2 cellular contexts compared by ENCODE assay signal in genomic region chr7:1372671-1373379, GRCh38.
TF ChIP-seq lines count a peak whose summit lies in the region.

No MANE protein-coding gene starts in this region.

TF ChIP-seq in K562, 482 proteins besides CTCF, POLR2A, EP300 and RAD21:
- TF ChIP-seq PHF20 (IDR thresholded peaks at IDR 0.05; ENCODE audit: partially characterized antibody) (no peak), ESRRA (IDR thresholded peaks at IDR 0.05; ENCODE audit: borderline replicate concordance, low read depth) (peak; percentile 69; the same call in 1 of the 2 replicates)

TF ChIP-seq in HepG2, 621 proteins besides CTCF, POLR2A, EP300 and RAD21:
- TF ChIP-seq, protein P1, sequence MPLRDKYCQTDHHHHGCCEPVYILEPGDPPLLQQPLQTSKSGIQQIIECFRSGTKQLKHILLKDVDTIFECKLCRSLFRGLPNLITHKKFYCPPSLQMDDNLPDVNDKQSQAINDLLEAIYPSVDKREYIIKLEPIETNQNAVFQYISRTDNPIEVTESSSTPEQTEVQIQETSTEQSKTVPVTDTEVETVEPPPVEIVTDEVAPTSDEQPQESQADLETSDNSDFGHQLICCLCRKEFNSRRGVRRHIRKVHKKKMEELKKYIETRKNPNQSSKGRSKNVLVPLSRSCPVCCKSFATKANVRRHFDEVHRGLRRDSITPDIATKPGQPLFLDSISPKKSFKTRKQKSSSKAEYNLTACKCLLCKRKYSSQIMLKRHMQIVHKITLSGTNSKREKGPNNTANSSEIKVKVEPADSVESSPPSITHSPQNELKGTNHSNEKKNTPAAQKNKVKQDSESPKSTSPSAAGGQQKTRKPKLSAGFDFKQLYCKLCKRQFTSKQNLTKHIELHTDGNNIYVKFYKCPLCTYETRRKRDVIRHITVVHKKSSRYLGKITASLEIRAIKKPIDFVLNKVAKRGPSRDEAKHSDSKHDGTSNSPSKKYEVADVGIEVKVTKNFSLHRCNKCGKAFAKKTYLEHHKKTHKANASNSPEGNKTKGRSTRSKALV (CRISPR knock-in tag; IDR thresholded peaks at IDR 0.05), result no peak
- TF ChIP-seq, protein P2, sequence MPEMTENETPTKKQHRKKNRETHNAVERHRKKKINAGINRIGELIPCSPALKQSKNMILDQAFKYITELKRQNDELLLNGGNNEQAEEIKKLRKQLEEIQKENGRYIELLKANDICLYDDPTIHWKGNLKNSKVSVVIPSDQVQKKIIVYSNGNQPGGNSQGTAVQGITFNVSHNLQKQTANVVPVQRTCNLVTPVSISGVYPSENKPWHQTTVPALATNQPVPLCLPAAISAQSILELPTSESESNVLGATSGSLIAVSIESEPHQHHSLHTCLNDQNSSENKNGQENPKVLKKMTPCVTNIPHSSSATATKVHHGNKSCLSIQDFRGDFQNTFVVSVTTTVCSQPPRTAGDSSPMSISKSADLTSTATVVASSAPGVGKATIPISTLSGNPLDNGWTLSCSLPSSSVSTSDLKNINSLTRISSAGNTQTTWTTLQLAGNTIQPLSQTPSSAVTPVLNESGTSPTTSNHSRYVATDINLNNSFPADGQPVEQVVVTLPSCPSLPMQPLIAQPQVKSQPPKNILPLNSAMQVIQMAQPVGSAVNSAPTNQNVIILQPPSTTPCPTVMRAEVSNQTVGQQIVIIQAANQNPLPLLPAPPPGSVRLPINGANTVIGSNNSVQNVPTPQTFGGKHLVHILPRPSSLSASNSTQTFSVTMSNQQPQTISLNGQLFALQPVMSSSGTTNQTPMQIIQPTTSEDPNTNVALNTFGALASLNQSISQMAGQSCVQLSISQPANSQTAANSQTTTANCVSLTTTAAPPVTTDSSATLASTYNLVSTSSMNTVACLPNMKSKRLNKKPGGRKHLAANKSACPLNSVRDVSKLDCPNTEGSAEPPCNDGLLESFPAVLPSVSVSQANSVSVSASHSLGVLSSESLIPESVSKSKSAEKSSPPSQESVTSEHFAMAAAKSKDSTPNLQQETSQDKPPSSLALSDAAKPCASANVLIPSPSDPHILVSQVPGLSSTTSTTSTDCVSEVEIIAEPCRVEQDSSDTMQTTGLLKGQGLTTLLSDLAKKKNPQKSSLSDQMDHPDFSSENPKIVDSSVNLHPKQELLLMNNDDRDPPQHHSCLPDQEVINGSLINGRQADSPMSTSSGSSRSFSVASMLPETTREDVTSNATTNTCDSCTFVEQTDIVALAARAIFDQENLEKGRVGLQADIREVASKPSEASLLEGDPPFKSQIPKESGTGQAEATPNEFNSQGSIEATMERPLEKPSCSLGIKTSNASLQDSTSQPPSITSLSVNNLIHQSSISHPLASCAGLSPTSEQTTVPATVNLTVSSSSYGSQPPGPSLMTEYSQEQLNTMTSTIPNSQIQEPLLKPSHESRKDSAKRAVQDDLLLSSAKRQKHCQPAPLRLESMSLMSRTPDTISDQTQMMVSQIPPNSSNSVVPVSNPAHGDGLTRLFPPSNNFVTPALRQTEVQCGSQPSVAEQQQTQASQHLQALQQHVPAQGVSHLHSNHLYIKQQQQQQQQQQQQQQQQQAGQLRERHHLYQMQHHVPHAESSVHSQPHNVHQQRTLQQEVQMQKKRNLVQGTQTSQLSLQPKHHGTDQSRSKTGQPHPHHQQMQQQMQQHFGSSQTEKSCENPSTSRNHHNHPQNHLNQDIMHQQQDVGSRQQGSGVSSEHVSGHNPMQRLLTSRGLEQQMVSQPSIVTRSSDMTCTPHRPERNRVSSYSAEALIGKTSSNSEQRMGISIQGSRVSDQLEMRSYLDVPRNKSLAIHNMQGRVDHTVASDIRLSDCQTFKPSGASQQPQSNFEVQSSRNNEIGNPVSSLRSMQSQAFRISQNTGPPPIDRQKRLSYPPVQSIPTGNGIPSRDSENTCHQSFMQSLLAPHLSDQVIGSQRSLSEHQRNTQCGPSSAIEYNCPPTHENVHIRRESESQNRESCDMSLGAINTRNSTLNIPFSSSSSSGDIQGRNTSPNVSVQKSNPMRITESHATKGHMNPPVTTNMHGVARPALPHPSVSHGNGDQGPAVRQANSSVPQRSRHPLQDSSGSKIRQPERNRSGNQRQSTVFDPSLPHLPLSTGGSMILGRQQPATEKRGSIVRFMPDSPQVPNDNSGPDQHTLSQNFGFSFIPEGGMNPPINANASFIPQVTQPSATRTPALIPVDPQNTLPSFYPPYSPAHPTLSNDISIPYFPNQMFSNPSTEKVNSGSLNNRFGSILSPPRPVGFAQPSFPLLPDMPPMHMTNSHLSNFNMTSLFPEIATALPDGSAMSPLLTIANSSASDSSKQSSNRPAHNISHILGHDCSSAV (CRISPR knock-in tag; IDR thresholded peaks at IDR 0.05; ENCODE audit: borderline replicate concordance), result no peak
- TF ChIP-seq, protein P3, sequence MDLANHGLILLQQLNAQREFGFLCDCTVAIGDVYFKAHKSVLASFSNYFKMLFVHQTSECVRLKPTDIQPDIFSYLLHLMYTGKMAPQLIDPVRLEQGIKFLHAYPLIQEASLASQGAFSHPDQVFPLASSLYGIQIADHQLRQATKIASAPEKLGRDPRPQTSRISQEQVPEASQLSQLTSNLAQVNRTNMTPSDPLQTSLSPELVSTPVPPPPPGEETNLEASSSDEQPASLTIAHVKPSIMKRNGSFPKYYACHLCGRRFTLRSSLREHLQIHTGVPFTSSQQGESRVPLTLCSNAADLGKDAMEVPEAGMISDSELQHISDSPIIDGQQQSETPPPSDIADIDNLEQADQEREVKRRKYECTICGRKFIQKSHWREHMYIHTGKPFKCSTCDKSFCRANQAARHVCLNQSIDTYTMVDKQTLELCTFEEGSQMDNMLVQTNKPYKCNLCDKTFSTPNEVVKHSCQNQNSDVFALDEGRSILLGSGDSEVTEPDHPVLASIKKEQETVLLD (CRISPR knock-in tag; IDR thresholded peaks at IDR 0.05; ENCODE audit: low read depth), result no peak
- TF ChIP-seq ELF3 (CRISPR knock-in tag; IDR thresholded peaks at IDR 0.05) (peak; percentile 57; the same call in 1 of the 2 replicates), ELF1 (CRISPR knock-in tag; IDR thresholded peaks at IDR 0.05) (peak; percentile 28; the same call in 1 of the 2 replicates), HOXA3 (CRISPR knock-in tag; IDR thresholded peaks at IDR 0.05) (no peak), NR2F6 (IDR thresholded peaks at IDR 0.05) (peak; percentile 11; the same call in 1 of the 2 replicates), NR2F6 (CRISPR knock-in tag; IDR thresholded peaks at IDR 0.05) (no peak), ZEB1 (IDR thresholded peaks at IDR 0.05; ENCODE audit: insufficient replicate concordance, low read depth) (no peak), ZNF138 (CRISPR knock-in tag; IDR thresholded peaks at IDR 0.05; ENCODE audit: low read depth) (no peak), ZNF260 (CRISPR knock-in tag; IDR thresholded peaks at IDR 0.05; ENCODE audit: borderline replicate concordance, low read depth) (no peak), ZNF839 (CRISPR knock-in tag; IDR thresholded peaks at IDR 0.05; ENCODE audit: borderline replicate concordance) (no peak)
- TF ChIP-seq, protein P4, sequence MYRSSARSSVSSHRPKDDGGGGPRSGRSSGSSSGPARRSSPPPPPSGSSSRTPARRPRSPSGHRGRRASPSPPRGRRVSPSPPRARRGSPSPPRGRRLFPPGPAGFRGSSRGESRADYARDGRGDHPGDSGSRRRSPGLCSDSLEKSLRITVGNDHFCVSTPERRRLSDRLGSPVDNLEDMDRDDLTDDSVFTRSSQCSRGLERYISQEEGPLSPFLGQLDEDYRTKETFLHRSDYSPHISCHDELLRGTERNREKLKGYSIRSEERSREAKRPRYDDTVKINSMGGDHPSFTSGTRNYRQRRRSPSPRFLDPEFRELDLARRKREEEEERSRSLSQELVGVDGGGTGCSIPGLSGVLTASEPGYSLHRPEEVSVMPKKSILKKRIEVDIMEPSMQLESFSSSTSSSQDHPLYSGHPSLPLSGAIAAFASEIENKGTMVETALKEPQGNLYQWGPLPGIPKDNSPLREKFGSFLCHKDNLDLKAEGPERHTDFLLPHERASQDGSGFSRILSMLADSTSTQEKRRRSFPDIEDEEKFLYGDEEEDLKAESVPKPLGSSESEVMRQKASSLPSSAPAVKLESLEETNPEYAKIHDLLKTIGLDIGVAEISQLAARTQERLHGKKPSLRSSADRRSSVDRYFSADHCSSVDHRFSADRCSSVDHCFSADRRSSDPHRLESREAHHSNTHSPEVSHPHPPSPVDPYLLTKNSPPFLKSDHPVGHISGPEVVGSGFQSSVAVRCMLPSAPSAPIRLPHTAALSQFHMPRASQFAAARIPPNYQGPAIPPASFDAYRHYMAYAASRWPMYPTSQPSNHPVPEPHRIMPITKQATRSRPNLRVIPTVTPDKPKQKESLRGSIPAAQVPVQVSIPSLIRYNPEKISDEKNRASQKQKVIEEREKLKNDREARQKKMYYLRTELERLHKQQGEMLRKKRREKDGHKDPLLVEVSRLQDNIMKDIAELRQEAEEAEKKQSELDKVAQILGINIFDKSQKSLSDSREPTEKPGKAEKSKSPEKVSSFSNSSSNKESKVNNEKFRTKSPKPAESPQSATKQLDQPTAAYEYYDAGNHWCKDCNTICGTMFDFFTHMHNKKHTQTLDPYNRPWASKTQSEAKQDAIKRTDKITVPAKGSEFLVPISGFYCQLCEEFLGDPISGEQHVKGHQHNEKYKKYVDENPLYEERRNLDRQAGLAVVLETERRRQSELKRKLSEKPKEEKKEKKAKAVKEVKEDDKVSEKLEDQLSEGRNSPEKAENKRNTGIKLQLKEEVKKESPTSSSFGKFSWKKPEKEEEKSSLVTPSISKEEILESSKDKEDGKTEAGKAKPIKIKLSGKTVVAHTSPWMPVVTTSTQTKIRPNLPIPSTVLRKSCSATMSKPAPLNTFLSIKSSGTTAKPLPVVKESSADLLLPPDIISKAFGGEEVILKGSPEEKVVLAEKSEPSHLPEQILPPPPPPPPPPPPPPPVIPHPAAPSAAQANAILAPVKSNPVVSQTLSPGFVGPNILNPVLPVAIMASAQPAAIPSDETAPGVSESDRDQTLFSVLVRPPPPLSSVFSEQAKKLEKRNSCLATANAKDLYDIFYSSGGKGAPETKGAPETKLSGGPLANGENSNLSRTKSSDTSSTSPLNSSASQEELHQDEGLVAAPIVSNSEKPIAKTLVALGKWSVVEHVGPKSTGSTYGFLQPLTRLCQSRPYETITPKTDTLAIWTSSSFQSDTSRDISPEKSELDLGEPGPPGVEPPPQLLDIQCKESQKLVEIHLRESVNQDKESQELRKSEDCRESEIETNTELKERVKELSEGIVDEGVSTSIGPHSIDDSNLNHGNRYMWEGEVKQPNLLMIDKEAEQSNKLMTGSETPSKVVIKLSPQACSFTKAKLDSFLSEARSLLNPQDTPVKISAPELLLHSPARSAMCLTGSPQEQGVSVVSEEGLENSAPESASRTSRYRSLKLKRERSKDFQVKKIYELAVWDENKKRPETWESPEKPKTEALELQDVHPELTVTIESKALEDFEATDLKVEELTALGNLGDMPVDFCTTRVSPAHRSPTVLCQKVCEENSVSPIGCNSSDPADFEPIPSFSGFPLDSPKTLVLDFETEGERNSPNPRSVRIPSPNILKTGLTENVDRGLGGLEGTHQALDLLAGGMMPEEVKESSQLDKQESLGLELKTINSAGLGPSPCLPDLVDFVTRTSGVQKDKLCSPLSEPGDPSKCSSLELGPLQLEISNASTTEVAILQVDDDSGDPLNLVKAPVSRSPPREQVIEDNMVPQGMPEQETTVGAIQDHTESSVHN (CRISPR knock-in tag; IDR thresholded peaks at IDR 0.05), result no peak
